24 cellular contexts compared by ENCODE assay signal in genomic region chr6:73418081-73418741, GRCh38. TPM values are rescaled to one million over a fixed set of nuclear protein-coding genes. Genes with fewer than 3 reads are reported as not detected.
DNase-seq lines count a peak whose midpoint lies in the region; ATAC-seq and TF ChIP-seq lines count a peak whose summit lies in the region.
"Had no signal": no experiment of that assay in that cellular context is flagged by ENCODE, and none has a peak within 500 bp of the region (broad histone marks: within the 10 kb centered on the region; RNA-seq: fewer than 3 reads in every experiment).

No MANE protein-coding gene starts in this region.

- H3K4me3 ChIP-seq in MG63 (no peak overlapping the region), ovary (no peak overlapping the region)
- H3K4me3 ChIP-seq: tibial artery had no signal

- peaks cover 58% of the 10 kb centered on the region for H3K36me3 Mint-ChIP-seq in activated CD4-positive, alpha-beta T cell treated with anti-CD3 and anti-CD28 coated beads, Interleukin-2, amount 10 ng/mL, durations not matched to agents 7 days and 5 days (ENCODE audit: low read depth)
- peaks cover 54% of the 10 kb centered on the region for H3K36me3 Mint-ChIP-seq in activated CD4-positive, alpha-beta T cell treated with anti-CD3 and anti-CD28 coated beads, Interleukin-2, amount 10 ng/mL, durations not matched to agents 24 days and 14 days (ENCODE audit: low read depth)
- peaks cover 14% of the 10 kb centered on the region for H3K36me3 Mint-ChIP-seq in central memory CD8-positive, alpha-beta T cell (ENCODE audit: insufficient read depth)
- H3K36me3 Mint-ChIP-seq in nephron progenitor cell (ENCODE audit: low read depth) = no peaks in the 10 kb centered on the region

- no peak for TF ChIP-seq EP300 in ovary (IDR thresholded peaks at IDR 0.05)

- H3K9me3 ChIP-seq in MG63 (no peaks in the 10 kb centered on the region), ovary (no peaks in the 10 kb centered on the region)
- H3K9me3 ChIP-seq: tibial artery had no signal

- POLR2A ChIA-PET in activated CD4-positive, alpha-beta T cell treated with anti-CD3 and anti-CD28 coated beads, Interleukin-2, amount 10 ng/mL, durations not matched to agents 7 days and 5 days (lab: Charles Lee) = no interaction called here

- peak overlapping the region; percentile 58 for H3K27ac Mint-ChIP-seq in activated CD4-positive, alpha-beta T cell treated with anti-CD3 and anti-CD28 coated beads, Interleukin-2, amount 10 ng/mL, durations not matched to agents 7 days and 5 days
- no peak overlapping the region for H3K27ac Mint-ChIP-seq in activated CD4-positive, alpha-beta T cell treated with anti-CD3 and anti-CD28 coated beads, Interleukin-2, amount 10 ng/mL, durations not matched to agents 24 days and 14 days
- peak overlapping the region; percentile 44 for H3K27ac Mint-ChIP-seq in central memory CD8-positive, alpha-beta T cell (ENCODE audit: low read depth)
- H3K27ac Mint-ChIP-seq in nephron progenitor cell = peak overlapping the region; percentile 5

- H3K36me3 ChIP-seq in MG63 (peaks cover 28% of the 10 kb centered on the region), ovary (no peaks in the 10 kb centered on the region)

- H3K4me3 Mint-ChIP-seq in activated CD4-positive, alpha-beta T cell treated with anti-CD3 and anti-CD28 coated beads, Interleukin-2, amount 10 ng/mL, durations not matched to agents 7 days and 5 days = no peak overlapping the region
- H3K4me3 Mint-ChIP-seq in activated CD4-positive, alpha-beta T cell treated with anti-CD3 and anti-CD28 coated beads, Interleukin-2, amount 10 ng/mL, durations not matched to agents 24 days and 14 days = no peak overlapping the region
- no peak overlapping the region for H3K4me3 Mint-ChIP-seq in central memory CD8-positive, alpha-beta T cell
- H3K4me3 Mint-ChIP-seq in nephron progenitor cell = no peak overlapping the region
- H3K4me3 Mint-ChIP-seq: CD14-positive monocyte had no signal

- no peaks in the 10 kb centered on the region for H3K27me3 Mint-ChIP-seq in activated CD4-positive, alpha-beta T cell treated with anti-CD3 and anti-CD28 coated beads, Interleukin-2, amount 10 ng/mL, durations not matched to agents 7 days and 5 days
- H3K27me3 Mint-ChIP-seq in activated CD4-positive, alpha-beta T cell treated with anti-CD3 and anti-CD28 coated beads, Interleukin-2, amount 10 ng/mL, durations not matched to agents 24 days and 14 days = no peaks in the 10 kb centered on the region
- no peaks in the 10 kb centered on the region for H3K27me3 Mint-ChIP-seq in central memory CD8-positive, alpha-beta T cell
- peaks cover 4% of the 10 kb centered on the region for H3K27me3 Mint-ChIP-seq in nephron progenitor cell (ENCODE audit: low read depth, poor library complexity)

- peaks cover 24% of the 10 kb centered on the region for H3K4me1 Mint-ChIP-seq in activated CD4-positive, alpha-beta T cell treated with anti-CD3 and anti-CD28 coated beads, Interleukin-2, amount 10 ng/mL, durations not matched to agents 7 days and 5 days
- peaks cover 17% of the 10 kb centered on the region for H3K4me1 Mint-ChIP-seq in activated CD4-positive, alpha-beta T cell treated with anti-CD3 and anti-CD28 coated beads, Interleukin-2, amount 10 ng/mL, durations not matched to agents 24 days and 14 days
- H3K4me1 Mint-ChIP-seq in central memory CD8-positive, alpha-beta T cell = peaks cover 26% of the 10 kb centered on the region
- H3K4me1 Mint-ChIP-seq in nephron progenitor cell = no peaks in the 10 kb centered on the region

- no peak for DNase-seq in activated CD4-positive, alpha-beta T cell treated with anti-CD3 and anti-CD28 coated beads, Interleukin-2, amount 10 ng/mL, durations not matched to agents 7 days and 5 days
- DNase-seq in activated CD4-positive, alpha-beta T cell treated with anti-CD3 and anti-CD28 coated beads, Interleukin-2, amount 10 ng/mL, durations not matched to agents 24 days and 14 days = no peak
- peak; percentile 15 for DNase-seq in MG63
- no peak for DNase-seq in central memory CD8-positive, alpha-beta T cell (ENCODE audit: low spot score in 2 of 2)
- no peak for DNase-seq in nephron progenitor cell
- no peak for DNase-seq in ovary
- DNase-seq: 8988T; amniotic stem cell; DND-41; MM.1S; NCI-H2029 treated with DMSO at 0.1 percent for 48 hours; NCI-H69; stimulated activated CD4-positive, alpha-beta T cell treated with anti-CD3 and anti-CD28 coated beads, Interleukin-2, amount 100 ng/mL, for 24 hours; SW 1271; tibial artery had no signal

- TF ChIP-seq CTCF in nephron progenitor cell (IDR thresholded peaks at IDR 0.05) (no peak), ovary (IDR thresholded peaks at IDR 0.05) (no peak)

- H3K4me1 ChIP-seq in ovary (ENCODE audit: insufficient read depth) = no peaks in the 10 kb centered on the region
- H3K4me1 ChIP-seq: tibial artery had no signal

- 28 to 56% (median 30%) methylated on average over 11 of the region's 11 CpGs for WGBS in ovary, 3 donors

- no peaks in the 10 kb centered on the region for H3K9me3 Mint-ChIP-seq in activated CD4-positive, alpha-beta T cell treated with anti-CD3 and anti-CD28 coated beads, Interleukin-2, amount 10 ng/mL, durations not matched to agents 7 days and 5 days
- H3K9me3 Mint-ChIP-seq in activated CD4-positive, alpha-beta T cell treated with anti-CD3 and anti-CD28 coated beads, Interleukin-2, amount 10 ng/mL, durations not matched to agents 24 days and 14 days = no peaks in the 10 kb centered on the region
- no peaks in the 10 kb centered on the region for H3K9me3 Mint-ChIP-seq in central memory CD8-positive, alpha-beta T cell
- no peaks in the 10 kb centered on the region for H3K9me3 Mint-ChIP-seq in nephron progenitor cell

- H3K27me3 ChIP-seq in MG63 (no peaks in the 10 kb centered on the region), ovary (no peaks in the 10 kb centered on the region)
- H3K27me3 ChIP-seq: tibial artery had no signal

- CTCF ChIA-PET in activated CD4-positive, alpha-beta T cell treated with anti-CD3 and anti-CD28 coated beads, Interleukin-2, amount 10 ng/mL, durations not matched to agents 7 days and 5 days (lab: Charles Lee) = interaction anchor here (0.7 kb wide), 1 partner anchor 65 kb away, joined by 4 read pairs; no protein-coding TSS in a partner anchor

- ATAC-seq in central memory CD8-positive, alpha-beta T cell (replicated peaks; ENCODE audit: extremely low read depth, poor library complexity, severe bottlenecking) = no peak
- ATAC-seq in HG03460 (IDR thresholded peaks at IDR 0.05; ENCODE audit: unreplicated experiment) = no peak
- ATAC-seq in GM19452 (IDR thresholded peaks at IDR 0.05; ENCODE audit: unreplicated experiment) = no peak
- ATAC-seq: activated CD4-positive, CD25-positive, alpha-beta regulatory T cell treated with anti-CD3 and anti-CD28 coated beads, Interleukin-2, amount 50 U/mL, for 24 hours; sciatic nerve had no signal

- TF ChIP-seq POLR2A in ovary (IDR thresholded peaks at IDR 0.05) = no peak

- no peak overlapping the region for H3K27ac ChIP-seq in ovary
- H3K27ac ChIP-seq: tibial artery had no signal

- intact Hi-C loops in activated CD4-positive, alpha-beta T cell treated with anti-CD3 and anti-CD28 coated beads, Interleukin-2, amount 10 ng/mL, durations not matched to agents 24 days and 14 days (cut with micrococcal nuclease) = no loop called here
- intact Hi-C loops in ovary (cut with DNase I) = no loop called here

RNA-seq across cellular contexts. Expression of gene DDX43, which starts 23.6 kb away (rescaled TPM):
- 1 to 10 TPM; 1.7 TPM for total RNA-seq in activated CD4-positive, alpha-beta T cell treated with anti-CD3 and anti-CD28 coated beads, Interleukin-2, amount 10 ng/mL, durations not matched to agents 7 days and 5 days
- 0.26 and 0.69 TPM in 2 replicates for total RNA-seq in activated CD4-positive, alpha-beta T cell treated with anti-CD3 and anti-CD28 coated beads, Interleukin-2, amount 10 ng/mL, durations not matched to agents 24 days and 14 days
- not detected in 2 replicates for total RNA-seq in MG63 (2014; rRNA removed; shearing (Covaris generic); ENCODE audit: low replicate concordance)
- 1 to 10 TPM in 5 of 7 donors, under 1 TPM in 2; 0.88 to 3.6 (median 1.3) TPM for total RNA-seq in ovary
- 1 to 10 TPM in 1 of 2 donors, under 1 TPM in 1; 0.83 to 2.4 TPM for polyA plus RNA-seq in ovary
- total RNA-seq: H4, HT1080 had no signal

RNA-seq across cellular contexts. Expression of gene CGAS, which starts 33.9 kb away (rescaled TPM):
- total RNA-seq in activated CD4-positive, alpha-beta T cell treated with anti-CD3 and anti-CD28 coated beads, Interleukin-2, amount 10 ng/mL, durations not matched to agents 7 days and 5 days = 10 to 100 TPM; 27.9 TPM
- total RNA-seq in activated CD4-positive, alpha-beta T cell treated with anti-CD3 and anti-CD28 coated beads, Interleukin-2, amount 10 ng/mL, durations not matched to agents 24 days and 14 days = 45.0 and 49.7 TPM in 2 replicates
- 14.0 and 18.8 TPM in 2 replicates for total RNA-seq in MG63 (2014; rRNA removed; shearing (Covaris generic); ENCODE audit: low replicate concordance)
- 1 to 10 TPM; 1.2 to 4.4 (median 2.8) TPM for total RNA-seq in ovary
- polyA plus RNA-seq in ovary = 1 to 10 TPM; 2.3 to 3.5 TPM
- total RNA-seq: H4 had no signal

RNA-seq across cellular contexts. Expression of gene MTO1, which starts 43.3 kb away (rescaled TPM):
- 10 to 100 TPM; 50.9 to 59.6 TPM for total RNA-seq in activated CD4-positive, alpha-beta T cell treated with anti-CD3 and anti-CD28 coated beads, Interleukin-2, amount 10 ng/mL, durations not matched to agents 7 days and 5 days
- total RNA-seq in activated CD4-positive, alpha-beta T cell treated with anti-CD3 and anti-CD28 coated beads, Interleukin-2, amount 10 ng/mL, durations not matched to agents 24 days and 14 days = 35.5 and 35.7 TPM in 2 replicates
- 20.1 and 21.1 TPM in 2 replicates for total RNA-seq in MG63 (2014; rRNA removed; shearing (Covaris generic); ENCODE audit: low replicate concordance)
- total RNA-seq in ovary = 10 to 100 TPM; 23.2 to 43.1 (median 32.2) TPM
- 10 to 100 TPM; 19.8 to 20.7 TPM for polyA plus RNA-seq in ovary

RNA-seq across cellular contexts. Expression of gene OOEP, which starts 48.5 kb away (rescaled TPM):
- 1 to 10 TPM in 1 of 2 experiments, under 1 TPM in 1; 0.57 to 1.5 TPM for total RNA-seq in activated CD4-positive, alpha-beta T cell treated with anti-CD3 and anti-CD28 coated beads, Interleukin-2, amount 10 ng/mL, durations not matched to agents 7 days and 5 days
- 0.47 TPM in 2 replicates for total RNA-seq in activated CD4-positive, alpha-beta T cell treated with anti-CD3 and anti-CD28 coated beads, Interleukin-2, amount 10 ng/mL, durations not matched to agents 24 days and 14 days
- not detected in 2 replicates for total RNA-seq in MG63 (2014; rRNA removed; shearing (Covaris generic); ENCODE audit: low replicate concordance)
- total RNA-seq in ovary = under 1 TPM in 2 of 7 donors, not detected in 5; 0.25 to 0.69 TPM
- polyA plus RNA-seq in ovary = 1 to 10 TPM in 1 of 2 donors, under 1 TPM in 1; 0.43 to 1.5 TPM
- total RNA-seq: cerebellum, endothelial cell of umbilical vein, H4, HT1080, sciatic nerve had no signal
- polyA plus RNA-seq: CD14-positive monocyte had no signal

RNA-seq across cellular contexts. Expression of gene KHDC3L, which starts 55.8 kb away (rescaled TPM):
- not detected for total RNA-seq in activated CD4-positive, alpha-beta T cell treated with anti-CD3 and anti-CD28 coated beads, Interleukin-2, amount 10 ng/mL, durations not matched to agents 7 days and 5 days
- total RNA-seq in activated CD4-positive, alpha-beta T cell treated with anti-CD3 and anti-CD28 coated beads, Interleukin-2, amount 10 ng/mL, durations not matched to agents 24 days and 14 days = not detected in 2 replicates
- total RNA-seq in MG63 (2014; rRNA removed; shearing (Covaris generic); ENCODE audit: low replicate concordance) = not detected in 2 replicates
- total RNA-seq in ovary = not detected
- under 1 TPM in 1 of 2 donors, not detected in 1; 0.73 TPM for polyA plus RNA-seq in ovary
- total RNA-seq: endothelial cell of umbilical vein, H4, HT1080, sciatic nerve had no signal
- polyA plus RNA-seq: CD14-positive monocyte, endothelial cell of umbilical vein had no signal
